34 cellular contexts compared by ENCODE assay signal in the genomic region with DNA sequence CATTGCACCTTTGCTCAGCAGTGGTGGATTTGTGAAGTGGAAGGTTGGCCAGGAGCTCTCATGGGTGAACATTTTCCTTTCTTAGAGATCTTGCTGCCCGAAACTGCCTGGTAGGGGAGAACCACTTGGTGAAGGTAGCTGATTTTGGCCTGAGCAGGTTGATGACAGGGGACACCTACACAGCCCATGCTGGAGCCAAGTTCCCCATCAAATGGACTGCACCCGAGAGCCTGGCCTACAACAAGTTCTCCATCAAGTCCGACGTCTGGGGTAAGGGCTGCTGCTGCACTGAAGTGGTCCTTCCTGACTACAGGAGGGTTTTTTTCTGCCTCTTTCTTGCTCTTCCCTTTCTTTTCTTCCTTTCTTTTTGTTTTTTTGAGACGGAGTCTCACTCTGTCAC. TPM values are rescaled to one million over a fixed set of nuclear protein-coding genes. Genes with fewer than 3 reads are reported as not detected.
"Had no signal": no experiment of that assay in that cellular context is flagged by ENCODE, and none has a peak within 500 bp of the region (broad histone marks: within the 10 kb centered on the region; RNA-seq: fewer than 3 reads in every experiment).

No MANE protein-coding gene starts in this region.

- H3K4me3 Mint-ChIP-seq: activated naive CD8-positive, alpha-beta T cell treated with anti-CD3 and anti-CD28 coated beads for 36 hours; activated T-cell treated with anti-CD3 and anti-CD28 coated beads, Interleukin-2, amount 50 U/mL, for 72 hours; nephron had no signal

- H3K4me1 ChIP-seq: foreskin keratinocyte, left lung, upper lobe of left lung had no signal

- DNase-seq: activated CD4-positive, alpha-beta T cell treated with anti-CD3 and anti-CD28 coated beads for 4 hours; activated CD4-positive, alpha-beta T cell treated with anti-CD3 and anti-CD28 coated beads, Interleukin-2, amount 50 U/mL, for 4 hours; activated naive CD4-positive, alpha-beta T cell treated with Interleukin-2 at 50 U/mL for 16 hours; activated naive CD8-positive, alpha-beta T cell treated with anti-CD3 and anti-CD28 coated beads for 36 hours; activated T-cell treated with anti-CD3 and anti-CD28 coated beads for 4 hours; activated T-cell treated with anti-CD3 and anti-CD28 coated beads, Interleukin-2, amount 50 U/mL, for 72 hours; adrenal gland; body of pancreas; cerebellar nuclear complex; effector memory CD4-positive, alpha-beta T cell; erythroblast; foreskin keratinocyte; kidney glomerular epithelial cell; left lung; mesendoderm; mucosa of descending colon; stimulated activated CD4-positive, alpha-beta T cell treated with anti-CD3 and anti-CD28 coated beads, Interleukin-12 subunit alpha, Interleukin-12 subunit beta, amount 100 ng/mL, for 4 hours; stimulated activated CD4-positive, alpha-beta T cell treated with anti-CD3 and anti-CD28 coated beads, Interleukin-4, amount 100 ng/mL, for 1 hour; stimulated activated naive CD8-positive, alpha-beta T cell treated with anti-CD3 and anti-CD28 coated beads, Interleukin-15, Interleukin-2, amounts not matched to agents 100 U/mL and 50 U/mL, for 24 hours; T-helper 1 cell; upper lobe of left lung had no signal

- H3K9me3 Mint-ChIP-seq: activated naive CD8-positive, alpha-beta T cell treated with anti-CD3 and anti-CD28 coated beads for 36 hours; activated T-cell treated with anti-CD3 and anti-CD28 coated beads, Interleukin-2, amount 50 U/mL, for 72 hours; nephron had no signal

- H3K27me3 ChIP-seq: adrenal gland, body of pancreas, cardiac muscle cell, dorsolateral prefrontal cortex, foreskin keratinocyte, left lung, upper lobe of left lung had no signal

- H3K27ac Mint-ChIP-seq: activated naive CD8-positive, alpha-beta T cell treated with anti-CD3 and anti-CD28 coated beads for 36 hours; activated T-cell treated with anti-CD3 and anti-CD28 coated beads, Interleukin-2, amount 50 U/mL, for 72 hours; nephron had no signal

- H3K27ac ChIP-seq: adrenal gland, body of pancreas, cardiac muscle cell, foreskin keratinocyte, left lung, skin epidermis, upper lobe of left lung had no signal

- H3K4me3 ChIP-seq: adrenal gland, body of pancreas, cardiac muscle cell, coronary artery, dorsolateral prefrontal cortex, left lung, lung, mucosa of descending colon, skin epidermis, upper lobe of left lung had no signal

- H3K9me3 ChIP-seq: adrenal gland, body of pancreas, left lung, mucosa of descending colon, upper lobe of left lung had no signal

- H3K4me1 Mint-ChIP-seq: activated naive CD8-positive, alpha-beta T cell treated with anti-CD3 and anti-CD28 coated beads for 36 hours had no signal

- ATAC-seq: activated T-cell treated with anti-CD3 and anti-CD28 coated beads, Interleukin-2, amount 50 U/mL, for 72 hours; body of pancreas; foreskin keratinocyte; left lung; mucosa of descending colon; sciatic nerve; stimulated activated naive CD8-positive, alpha-beta T cell treated with anti-CD3 and anti-CD28 coated beads, Interleukin-15, Interleukin-2, amounts not matched to agents 100 U/mL and 50 U/mL, for 24 hours had no signal

- H3K27me3 Mint-ChIP-seq: activated naive CD8-positive, alpha-beta T cell treated with anti-CD3 and anti-CD28 coated beads for 36 hours; progenitor cell of endocrine pancreas had no signal

RNA-seq across cellular contexts. Expression of gene QRFP, which starts 21.8 kb away (rescaled TPM):
- total RNA-seq: activated naive CD8-positive, alpha-beta T cell treated with anti-CD3 and anti-CD28 coated beads for 36 hours; activated T-cell treated with anti-CD3 and anti-CD28 coated beads, Interleukin-2, amount 50 U/mL, for 72 hours; adrenal gland; aorta; body of pancreas; cardiac muscle cell; dorsolateral prefrontal cortex; foreskin keratinocyte; glomerular endothelial cell; lung; myocyte; osteocyte; progenitor cell of endocrine pancreas; renal cortical epithelial cell; sciatic nerve; upper lobe of left lung had no signal
